21 cellular contexts compared by ENCODE assay signal in the genomic region with DNA sequence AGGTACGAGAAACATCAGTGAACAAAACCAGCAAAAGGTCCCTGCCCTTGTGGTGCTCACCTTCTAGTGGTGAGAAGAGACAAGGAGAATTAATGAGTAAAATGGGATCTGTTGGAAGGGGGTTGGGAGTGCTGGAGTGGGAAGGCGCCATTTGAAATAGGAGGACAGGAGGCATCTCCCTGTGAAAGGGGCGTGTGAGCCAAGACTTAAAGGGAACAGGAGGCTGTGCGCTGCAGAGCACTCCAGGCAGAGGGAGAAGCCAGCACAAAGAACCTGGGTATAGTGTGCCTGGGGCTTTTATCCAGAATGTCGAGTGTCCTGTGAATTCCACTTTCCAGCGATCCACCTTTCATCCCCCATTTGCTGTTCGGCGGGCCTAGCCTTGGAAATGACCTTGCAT.
DNase-seq lines count a peak whose midpoint lies in the region; ATAC-seq lines count a peak whose summit lies in the region.
"Had no signal": no experiment of that assay in that cellular context is flagged by ENCODE, and none has a peak within 500 bp of the region (broad histone marks: within the 10 kb centered on the region; RNA-seq: fewer than 3 reads in every experiment).

No MANE protein-coding gene starts in this region.

- H3K23ac ChIP-seq in neuronal stem cell (ENCODE audit: low read depth, low read length, poor library complexity) = peak overlapping the region; percentile 25

- no peaks in the 10 kb centered on the region for H3K36me3 ChIP-seq in neuronal stem cell (replicated peaks in 1 of 2; ENCODE audit: control insufficient read depth in 2 of 2, insufficient read depth in 2 of 2, low read length in 2 of 2)

- H3K4me3 ChIP-seq in neuronal stem cell (ENCODE audit: low read length in 2 of 2) = no peak overlapping the region

- H3K27me3 ChIP-seq in neuronal stem cell (ENCODE audit: control insufficient read depth in 3 of 3, insufficient read depth in 3 of 3, low read depth in 1 of 3, low read length in 3 of 3) = no peaks in the 10 kb centered on the region

- no peak overlapping the region for H3K4me2 ChIP-seq in neuronal stem cell (ENCODE audit: insufficient read depth, low read length, poor library complexity, severe bottlenecking)
- H3K4me2 ChIP-seq: KMS-11 had no signal

- H2BK15ac ChIP-seq in neuronal stem cell (ENCODE audit: low read length) = no peak overlapping the region

- H3K27ac ChIP-seq in neuronal stem cell (replicated peaks; ENCODE audit: low read length) = no peak overlapping the region
- H3K27ac ChIP-seq: KMS-11, RWPE1 had no signal

- no peak overlapping the region for H3K9ac ChIP-seq in neuronal stem cell (ENCODE audit: low read depth, low read length, poor library complexity)
- H3K9ac ChIP-seq: KMS-11 had no signal

- no peaks in the 10 kb centered on the region for H3K9me3 ChIP-seq in neuronal stem cell (replicated peaks in 1 of 2; ENCODE audit: control insufficient read depth in 2 of 2, insufficient read depth in 1 of 2, low read depth in 1 of 2, low read length in 2 of 2)

- H3K18ac ChIP-seq in neuronal stem cell (ENCODE audit: low read length) = no peak overlapping the region

- H2AFZ ChIP-seq in neuronal stem cell (ENCODE audit: low read length) = no peak overlapping the region

- no peak overlapping the region for H3K14ac ChIP-seq in neuronal stem cell (ENCODE audit: low read length)

- H3K4ac ChIP-seq in neuronal stem cell (ENCODE audit: low read length) = no peak overlapping the region

- no peak overlapping the region for H2BK12ac ChIP-seq in neuronal stem cell (ENCODE audit: low read length)

- H3K79me1 ChIP-seq in neuronal stem cell (ENCODE audit: low read depth, low read length) = no peaks in the 10 kb centered on the region

- no peak overlapping the region for H4K8ac ChIP-seq in neuronal stem cell (ENCODE audit: low read depth, low read length)

- DNase-seq in ELF-1 (ENCODE audit: low read depth, low spot score) (peak; percentile 25), NCI-H446 (lab: John Stamatoyannopoulos, UW) (peak; percentile 42 to 68), cerebellar cortex (ENCODE audit: low spot score) (peak; percentile 90), neuronal stem cell (ENCODE audit: low spot score) (no peak)
- no peak for DNase-seq in activated CD4-positive, CD25-positive, alpha-beta regulatory T cell (lab: John Stamatoyannopoulos, UW)
- no peak for DNase-seq in activated CD8-positive, alpha-beta memory T cell treated with anti-CD3 and anti-CD28 coated beads, Interleukin-2, amount 50 U/mL, for 48 hours
- DNase-seq: CD4-positive, alpha-beta memory T cell; COR-L47; DMS79; HCEC 1CT; MM.1S; NCI-H1417; NCI-H1694; NCI-H2029 treated with DMSO at 0.1 percent for 48 hours; NCI-H2171; NCI-H226; SHP77 had no signal

- H2BK120ac ChIP-seq in neuronal stem cell (ENCODE audit: low read depth, low read length) = no peak overlapping the region

- H4K91ac ChIP-seq in neuronal stem cell (ENCODE audit: low read depth, low read length, poor library complexity) = no peak overlapping the region

- no peak overlapping the region for H2BK5ac ChIP-seq in neuronal stem cell (ENCODE audit: low read length)

- no peak overlapping the region for H2AK5ac ChIP-seq in neuronal stem cell (ENCODE audit: low read depth, low read length)

- H3K4me1 ChIP-seq in neuronal stem cell (ENCODE audit: control insufficient read depth in 2 of 2, insufficient read depth in 1 of 2, low read depth in 1 of 2, low read length in 2 of 2) = peaks cover 19 to 24% of the 10 kb centered on the region in 2 donors

- WGBS in neuronal stem cell (ENCODE audit: extremely low coverage in 2 of 2, insufficient read length in 2 of 2, insufficient replicate concordance in 1 of 2), 2 donors = no CpG with 5 or more reads among the region's 8 CpGs

- ATAC-seq in HG02884 (IDR thresholded peaks at IDR 0.05; ENCODE audit: unreplicated experiment) = no peak
- ATAC-seq: Panc1 had no signal

Comparison
In these comparisons a context has a peak if more than half of its experiments do, and no peak if none do; other contexts are left out.
1. DNase-seq: peak in ELF-1 (single experiment), NCI-H446 (2 of 2) and cerebellar cortex (single experiment); none in neuronal stem cell (single experiment), activated CD4-positive, CD25-positive, alpha-beta regulatory T cell (0 of 4) and activated CD8-positive, alpha-beta memory T cell treated with anti-CD3 and anti-CD28 coated beads, Interleukin-2, amount 50 U/mL, for 48 hours (single experiment).